8 cellular contexts compared by ENCODE assay signal in the genomic region with DNA sequence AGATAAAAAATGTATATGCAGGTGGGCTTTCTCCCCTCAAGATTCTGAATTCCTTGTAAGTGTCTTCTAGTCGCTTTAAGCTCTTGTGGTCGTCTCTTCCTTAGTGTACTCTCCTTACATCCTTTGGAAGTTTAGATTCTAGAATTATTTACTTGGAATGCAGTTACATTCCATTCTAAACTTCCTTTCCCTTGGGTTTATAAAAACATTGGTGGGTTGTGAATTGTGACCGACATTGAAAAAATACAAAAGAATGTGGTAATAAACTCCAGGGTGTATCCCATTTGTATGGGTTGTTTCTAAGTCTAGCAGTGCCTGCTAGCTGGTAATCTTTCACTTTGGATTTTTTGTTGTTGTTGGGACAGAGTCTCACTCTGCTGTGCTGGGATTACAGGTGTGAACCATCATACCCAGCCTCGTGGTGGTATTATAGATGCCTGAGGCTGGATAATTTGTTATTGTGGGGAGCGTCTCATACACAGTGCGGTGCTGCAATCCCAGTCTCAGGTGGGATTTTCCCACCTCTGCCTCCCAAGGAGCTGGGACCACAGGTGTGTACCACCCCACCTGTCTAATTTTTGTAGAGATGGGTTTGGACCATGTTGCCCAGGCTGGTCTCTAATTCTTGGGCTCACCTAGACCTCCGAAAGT. TPM values are rescaled to one million over a fixed set of nuclear protein-coding genes. Genes with fewer than 3 reads are reported as not detected.
DNase-seq lines count a peak whose midpoint lies in the region; ATAC-seq, FAIRE-seq and TF ChIP-seq lines count a peak whose summit lies in the region.
"Had no signal": no experiment of that assay in that cellular context is flagged by ENCODE, and none has a peak within 500 bp of the region (broad histone marks: within the 10 kb centered on the region; RNA-seq: fewer than 3 reads in every experiment).

No MANE protein-coding gene starts in this region.

- 57 to 70% methylated on average over 7 of the region's 7 CpGs for WGBS in lower leg skin, 2 donors

- peaks cover 4% of the 10 kb centered on the region for H3K9me1 ChIP-seq in keratinocyte (ENCODE audit: control insufficient read depth, extremely low read depth, insufficient read depth, low read length)

- H3K4me3 Mint-ChIP-seq in activated naive CD8-positive, alpha-beta T cell treated with anti-CD3 and anti-CD28 coated beads for 36 hours: peak overlapping the region; percentile 60

- RAD21 ChIA-PET in HCT116 (lab: Charles Lee; ENCODE audit: low non-redundant PET in 1 of 2, low total read pairs in 2 of 2, uncharacterized antibody in 2 of 2, unreplicated experiment in 2 of 2): no interaction called here

- H3K36me3 ChIP-seq in HCT116 (ENCODE audit: control insufficient read depth in 1 of 2, insufficient read depth in 2 of 2, low read length in 2 of 2): no peaks in the 10 kb centered on the region; a peak in 2 of 4 replicates
- H3K36me3 ChIP-seq in keratinocyte (ENCODE audit: control insufficient read depth in 2 of 2, extremely low read depth in 1 of 2, insufficient read depth in 2 of 2, low read length in 2 of 2): peaks cover 3 to 16% of the 10 kb centered on the region in 2 experiments
- peaks cover 0 to 7% (median 0%) of the 10 kb centered on the region in 5 donors for H3K36me3 ChIP-seq in subcutaneous abdominal adipose tissue (ENCODE audit: control insufficient read depth in 5 of 5, insufficient read depth in 5 of 5, low read length in 5 of 5)

- H3K4me2 ChIP-seq in HCT116 (ENCODE audit: low read length) (no peak overlapping the region), keratinocyte (ENCODE audit: control insufficient read depth, extremely low read depth, insufficient read depth, low read depth, low read length) (no peak overlapping the region)

- no peak overlapping the region for H3K27ac ChIP-seq in HCT116 (ENCODE audit: low read depth, low read length)
- H3K27ac ChIP-seq in keratinocyte (ENCODE audit: control insufficient read depth, insufficient read depth, low read length): peak overlapping the region; percentile 93
- H3K27ac ChIP-seq in subcutaneous abdominal adipose tissue (ENCODE audit: low read depth, low read length): peak overlapping the region; percentile 100

- DNase-seq in HCT116 (ENCODE audit: low read depth, low spot score): no peak
- DNase-seq in activated naive CD8-positive, alpha-beta T cell treated with anti-CD3 and anti-CD28 coated beads for 36 hours: no peak
- DNase-seq in keratinocyte (ENCODE audit: low read depth, low spot score): no peak
- DNase-seq in lower leg skin (ENCODE audit: low spot score in 2 of 2): no peak
- DNase-seq in superior temporal gyrus (ENCODE audit: extremely low spot score): no peak
- DNase-seq: NCI-H1048 had no signal

- no peak for ATAC-seq in HCT116
- ATAC-seq in HG03280 (IDR thresholded peaks at IDR 0.05; ENCODE audit: unreplicated experiment): no peak

- H3K27me3 ChIP-seq in HCT116 (ENCODE audit: insufficient read depth, low read length) (no peaks in the 10 kb centered on the region), keratinocyte (ENCODE audit: control insufficient read depth, extremely low read depth, insufficient read depth, low read length) (no peaks in the 10 kb centered on the region), subcutaneous abdominal adipose tissue (ENCODE audit: control insufficient read depth in 5 of 5, insufficient read depth in 4 of 5, low read length in 5 of 5) (no peaks in the 10 kb centered on the region)

- H3K27ac Mint-ChIP-seq in activated naive CD8-positive, alpha-beta T cell treated with anti-CD3 and anti-CD28 coated beads for 36 hours: peak overlapping the region; percentile 100

- H3K4me3 ChIP-seq in HCT116 (replicated peaks in 1 of 2; ENCODE audit: low read depth in 1 of 2, low read length in 2 of 2) (no peak overlapping the region), keratinocyte (ENCODE audit: control insufficient read depth in 2 of 3, extremely low read depth in 1 of 3, insufficient read depth in 2 of 3, low read depth in 1 of 3, low read length in 3 of 3) (no peak overlapping the region), subcutaneous abdominal adipose tissue (ENCODE audit: low read depth in 1 of 5, low read length in 5 of 5) (peak overlapping the region in 3 of 5 donors; percentile 15 to 49 (median 43)), lower leg skin (ENCODE audit: low read depth, poor library complexity, severe bottlenecking) (no peak overlapping the region)

- POLR2A ChIA-PET in HCT116 (lab: Charles Lee): interaction anchor here (0.6 to 3.3 kb wide), 4 partner anchors 9 to 77 kb away, joined by 3 to 14 read pairs (median 4); a partner anchor contains a TSS

- H3K79me2 ChIP-seq in HCT116 (ENCODE audit: insufficient read depth, low read length) (peaks cover 100% of the 10 kb centered on the region), keratinocyte (ENCODE audit: control insufficient read depth, insufficient read depth, low read length) (peaks cover 94% of the 10 kb centered on the region)

- no peak for TF ChIP-seq CTCF in HCT116 (IDR thresholded peaks at IDR 0.05 in 2 of 3, conservative IDR thresholded peaks at IDR 0.05 in 1 of 3; ENCODE audit: borderline replicate concordance in 1 of 3, insufficient read depth in 1 of 3, low read depth in 2 of 3, low read length in 2 of 3)
- TF ChIP-seq CTCF in keratinocyte (optimal IDR thresholded peaks at IDR 0.05 in 1 of 3, IDR thresholded peaks at IDR 0.05 in 1 of 3, conservative IDR thresholded peaks at IDR 0.05 in 1 of 3; ENCODE audit: extremely low read depth in 1 of 3, insufficient read depth in 2 of 3, low read length in 3 of 3): no peak
- TF ChIP-seq CTCF in lower leg skin (IDR thresholded peaks at IDR 0.05): no peak

- no peak for TF ChIP-seq RAD21 in HCT116 (IDR thresholded peaks at IDR 0.05; ENCODE audit: low read depth)

- no peaks in the 10 kb centered on the region for H3K27me3 Mint-ChIP-seq in activated naive CD8-positive, alpha-beta T cell treated with anti-CD3 and anti-CD28 coated beads for 36 hours

- H4K20me1 ChIP-seq in HCT116 (ENCODE audit: insufficient read depth) (0 out of 2 replicates have a peak, but pooled peaks cover 2% of the 10 kb centered on the region), keratinocyte (ENCODE audit: control insufficient read depth, extremely low read depth, insufficient read depth, low read length) (peaks cover 5% of the 10 kb centered on the region)

- peaks cover 89% of the 10 kb centered on the region for H3K4me1 Mint-ChIP-seq in activated naive CD8-positive, alpha-beta T cell treated with anti-CD3 and anti-CD28 coated beads for 36 hours

- no peaks in the 10 kb centered on the region for H3K9me3 Mint-ChIP-seq in activated naive CD8-positive, alpha-beta T cell treated with anti-CD3 and anti-CD28 coated beads for 36 hours

- H3K36me3 Mint-ChIP-seq in activated naive CD8-positive, alpha-beta T cell treated with anti-CD3 and anti-CD28 coated beads for 36 hours: peaks cover 63% of the 10 kb centered on the region

- no peak for TF ChIP-seq POLR2A in HCT116 (IDR thresholded peaks at IDR 0.05; ENCODE audit: borderline replicate concordance, extremely low read depth, insufficient read depth, insufficient read length)
- TF ChIP-seq POLR2A in lower leg skin (IDR thresholded peaks at IDR 0.05): no peak

- H3K9me2 ChIP-seq in HCT116 (ENCODE audit: insufficient read depth): no peaks in the 10 kb centered on the region

- H2AFZ ChIP-seq in HCT116 (ENCODE audit: low read depth, low read length, poor library complexity, severe bottlenecking) (no peak overlapping the region), keratinocyte (ENCODE audit: control insufficient read depth, low read length) (no peak overlapping the region)

- dilution Hi-C loops in keratinocyte (cut with MboI; ENCODE audit: extremely low pct_ligation_motif_present, low sequenced_read_pairs): loop anchor here (25.0 kb wide), 1 partner anchor 97 kb away; no protein-coding TSS in a partner anchor

- CTCF ChIA-PET in HCT116 (lab: Charles Lee): interaction anchor here (0.7 to 2.2 kb wide), 3 partner anchors 9 to 113 kb away, joined by 3 to 11 read pairs (median 3); no protein-coding TSS in a partner anchor

- peaks cover 56 to 89% of the 10 kb centered on the region in 2 experiments for H3K4me1 ChIP-seq in HCT116 (ENCODE audit: control insufficient read depth in 1 of 2, insufficient read depth in 2 of 2, low read length in 2 of 2)
- peaks cover 53% of the 10 kb centered on the region for H3K4me1 ChIP-seq in keratinocyte (ENCODE audit: control insufficient read depth, extremely low read depth, insufficient read depth, low read length)
- peaks cover 3 to 94% (median 90%) of the 10 kb centered on the region in 5 donors for H3K4me1 ChIP-seq in subcutaneous abdominal adipose tissue (ENCODE audit: control insufficient read depth in 5 of 5, insufficient read depth in 5 of 5, low read length in 5 of 5)

- H3K9me3 ChIP-seq in HCT116 (ENCODE audit: control insufficient read depth in 1 of 2, insufficient read depth in 1 of 2, low read depth in 1 of 2, low read length in 2 of 2) (no peaks in the 10 kb centered on the region), keratinocyte (ENCODE audit: control insufficient read depth, low read depth, low read length) (no peaks in the 10 kb centered on the region), subcutaneous abdominal adipose tissue (ENCODE audit: control insufficient read depth in 5 of 5, low read length in 5 of 5) (no peaks in the 10 kb centered on the region)

- FAIRE-seq in keratinocyte (lab: Jason Lieb, UNC): no peak

- BruUV-seq in HCT116 (replicated peaks; lab: Mats Ljungman, UMichigan): no TSS peak

- H3K9ac ChIP-seq in HCT116 (ENCODE audit: low read length) (no peak overlapping the region), keratinocyte (ENCODE audit: control insufficient read depth, extremely low read depth, insufficient read depth, low read length) (no peak overlapping the region), subcutaneous abdominal adipose tissue (ENCODE audit: low read length in 5 of 5) (peak overlapping the region in 2 of 5 donors; percentile 48 to 99)

- intact Hi-C loops in HCT116 (cut with micrococcal nuclease): no loop called here
- intact Hi-C loops in lower leg skin (cut with DNase I; ENCODE audit: low total_unique reads): loop anchor here (5.0 kb wide), 1 partner anchor 102 kb away; no protein-coding TSS in a partner anchor

TF ChIP-seq in HCT116, 20 proteins besides CTCF, POLR2A, EP300 and RAD21 (continues in another document):
- TF ChIP-seq POLR2AphosphoS5 (IDR thresholded peaks at IDR 0.05; ENCODE audit: low read depth, low read length): 0 out of 2 replicates have a peak, but pooled peaks have one; percentile 7

RNA-seq across cellular contexts. Expression of a gene that starts 9.1 kb away (rescaled TPM):
- total RNA-seq in HCT116 (2021; ENCODE audit: unreplicated experiment): 116 TPM
- 64.4 and 68.7 TPM in 2 replicates for polyA plus RNA-seq in HCT116 (2012)
- 10 to 100 TPM; 92.8 to 95.7 TPM for total RNA-seq in activated naive CD8-positive, alpha-beta T cell treated with anti-CD3 and anti-CD28 coated beads for 36 hours
- 35.3 to 62.0 TPM (median 50.8 TPM) in 3 replicates for polyA plus RNA-seq in keratinocyte
- polyA plus RNA-seq in keratinocyte (2011; ENCODE audit: low read depth): 361 TPM
- polyA plus RNA-seq in keratinocyte (2011; cell fraction: cytosol; rRNA removed): 35.2 and 40.9 TPM in 2 replicates
- 193 and 213 TPM in 2 replicates for polyA plus RNA-seq in keratinocyte (2011; cell fraction: nucleus; rRNA removed)
- 30.4 and 63.0 TPM in 2 replicates for polyA plus RNA-seq in keratinocyte (2012; ENCODE audit: low replicate concordance)
- 64.5 to 125 TPM (median 70.1 TPM) in 3 replicates for polyA minus RNA-seq in keratinocyte
- polyA minus RNA-seq in keratinocyte (2011; cell fraction: cytosol; rRNA and poly(A)+ RNA removed): 31.3 TPM
- polyA minus RNA-seq in keratinocyte (2011; cell fraction: nucleus; rRNA and poly(A)+ RNA removed): 143 and 290 TPM in 2 replicates
- 100 to 1,000 TPM in 1 of 4 donors, 10 to 100 TPM in 3; 75.8 to 175 (median 88.6) TPM for total RNA-seq in lower leg skin

Comparison
In these comparisons a context has a peak if more than half of its experiments do, and no peak if none do; other contexts are left out.
1. H3K4me3 ChIP-seq: peak in subcutaneous abdominal adipose tissue (3 of 5); none in HCT116 (0 of 2), keratinocyte (0 of 3) and lower leg skin (single experiment).